ENCODE assay signal across 1 cellular context in genomic region chr13:25391932-25392331, GRCh38.
A peak's percentile ranks its signal among the peaks of the same experiment; 100 is the strongest.
TF ChIP-seq lines count a peak whose summit lies in the region.

No MANE protein-coding gene starts in this region.

TF ChIP-seq in K562, 482 proteins besides CTCF, POLR2A, EP300 and RAD21 (continues in another document):
- TF ChIP-seq NBN (IDR thresholded peaks at IDR 0.05; ENCODE audit: low read depth) (no peak), CBFA2T3 (IDR thresholded peaks at IDR 0.05) (peak; percentile 66), SAFB2 (IDR thresholded peaks at IDR 0.05; ENCODE audit: borderline replicate concordance, low read depth, low read length, severe bottlenecking) (no peak), NRF1 (conservative IDR thresholded peaks at IDR 0.05 in 1 of 2, IDR thresholded peaks at IDR 0.05 in 1 of 2) (0 out of 4 replicates have a peak, but pooled peaks of 1 of the 2 experiments have one; percentile 23), ZNF184 (CRISPR knock-in tag; IDR thresholded peaks at IDR 0.05) (no peak), FOXJ2 (tag; IDR thresholded peaks at IDR 0.05) (no peak), C11orf30 (IDR thresholded peaks at IDR 0.05; ENCODE audit: low read depth) (peak; percentile 39), HMGXB4 (CRISPR knock-in tag; IDR thresholded peaks at IDR 0.05) (no peak), USF2 (CRISPR knock-in tag; IDR thresholded peaks at IDR 0.05) (no peak), TBP (optimal IDR thresholded peaks at IDR 0.05; ENCODE audit: low read depth, low read length) (no peak), RCOR1 (IDR thresholded peaks at IDR 0.05; ENCODE audit: borderline replicate concordance in 1 of 2, low read depth in 2 of 2, low read length in 2 of 2) (peak in 1 of 2 experiments; percentile 40; a peak in 1 of 4 replicates), TRIM24 (IDR thresholded peaks at IDR 0.05) (peak in 1 of 2 experiments; percentile 38; a peak in 1 of 4 replicates), DPF2 (IDR thresholded peaks at IDR 0.05) (peak; percentile 50; the same call in 1 of the 2 replicates), ZNF140 (CRISPR knock-in tag; IDR thresholded peaks at IDR 0.05) (no peak), STAG1 (CRISPR knock-in tag; IDR thresholded peaks at IDR 0.05; ENCODE audit: borderline replicate concordance) (no peak), FOXJ3 (CRISPR knock-in tag; IDR thresholded peaks at IDR 0.05) (no peak), CGGBP1 (CRISPR knock-in tag; IDR thresholded peaks at IDR 0.05) (no peak), ATF3 (IDR thresholded peaks at IDR 0.05) (peak; percentile 78; the same call in 1 of the 2 replicates), ATF3 (CRISPR knock-in tag; conservative IDR thresholded peaks at IDR 0.05) (no peak), MEF2D (tag; conservative IDR thresholded peaks at IDR 0.05; ENCODE audit: low read depth) (no peak), CXXC5 (CRISPR knock-in tag; IDR thresholded peaks at IDR 0.05) (peak; percentile 36; the same call in 1 of the 2 replicates), ZNF354B (CRISPR knock-in tag; IDR thresholded peaks at IDR 0.05) (no peak), ZNF551 (CRISPR knock-in tag; IDR thresholded peaks at IDR 0.05) (no peak), ZNF316 (IDR thresholded peaks at IDR 0.05) (peak; percentile 48; the same call in 1 of the 2 replicates), TCF3 (CRISPR knock-in tag; IDR thresholded peaks at IDR 0.05) (peak; percentile 49), ARID1B (IDR thresholded peaks at IDR 0.05) (peak; percentile 57), ESRRB (CRISPR knock-in tag; IDR thresholded peaks at IDR 0.05; ENCODE audit: borderline replicate concordance) (no peak), FOXM1 (IDR thresholded peaks at IDR 0.05; ENCODE audit: low read depth) (no peak), FOXM1 (CRISPR knock-in tag; IDR thresholded peaks at IDR 0.05; ENCODE audit: low read depth) (no peak), L3MBTL2 (IDR thresholded peaks at IDR 0.05) (0 out of 2 replicates have a peak, but pooled peaks have one; percentile 47), ZBTB17 (CRISPR knock-in tag; IDR thresholded peaks at IDR 0.05) (no peak), JUN (IDR thresholded peaks at IDR 0.05; ENCODE audit: borderline replicate concordance, low read depth, low read length) (peak; percentile 42; the same call in 1 of the 2 replicates), JUN (CRISPR knock-in tag; IDR thresholded peaks at IDR 0.05; ENCODE audit: borderline replicate concordance) (no peak), ZNF586 (CRISPR knock-in tag; conservative IDR thresholded peaks at IDR 0.05) (no peak), HDAC1 (IDR thresholded peaks at IDR 0.05) (no peak), YBX1 (IDR thresholded peaks at IDR 0.05) (no peak), ZBTB7A (IDR thresholded peaks at IDR 0.05; ENCODE audit: borderline replicate concordance, control insufficient read depth, low read depth, low read length) (peak; percentile 22; the same call in 1 of the 2 replicates), SMARCA4 (IDR thresholded peaks at IDR 0.05) (peak; percentile 42; the same call in 1 of the 2 replicates), ATF7 (IDR thresholded peaks at IDR 0.05) (peak; percentile 54; the same call in 1 of the 2 replicates), NR2C2 (CRISPR knock-in tag; IDR thresholded peaks at IDR 0.05) (no peak), NR2C2 (tag; IDR thresholded peaks at IDR 0.05) (no peak), RAD51 (IDR thresholded peaks at IDR 0.05; ENCODE audit: borderline replicate concordance, low read depth) (peak; percentile 48; the same call in 1 of the 2 replicates), KHSRP (IDR thresholded peaks at IDR 0.05) (no peak), ZNF124 (CRISPR knock-in tag; IDR thresholded peaks at IDR 0.05) (no peak)
- TF ChIP-seq, protein P1, sequence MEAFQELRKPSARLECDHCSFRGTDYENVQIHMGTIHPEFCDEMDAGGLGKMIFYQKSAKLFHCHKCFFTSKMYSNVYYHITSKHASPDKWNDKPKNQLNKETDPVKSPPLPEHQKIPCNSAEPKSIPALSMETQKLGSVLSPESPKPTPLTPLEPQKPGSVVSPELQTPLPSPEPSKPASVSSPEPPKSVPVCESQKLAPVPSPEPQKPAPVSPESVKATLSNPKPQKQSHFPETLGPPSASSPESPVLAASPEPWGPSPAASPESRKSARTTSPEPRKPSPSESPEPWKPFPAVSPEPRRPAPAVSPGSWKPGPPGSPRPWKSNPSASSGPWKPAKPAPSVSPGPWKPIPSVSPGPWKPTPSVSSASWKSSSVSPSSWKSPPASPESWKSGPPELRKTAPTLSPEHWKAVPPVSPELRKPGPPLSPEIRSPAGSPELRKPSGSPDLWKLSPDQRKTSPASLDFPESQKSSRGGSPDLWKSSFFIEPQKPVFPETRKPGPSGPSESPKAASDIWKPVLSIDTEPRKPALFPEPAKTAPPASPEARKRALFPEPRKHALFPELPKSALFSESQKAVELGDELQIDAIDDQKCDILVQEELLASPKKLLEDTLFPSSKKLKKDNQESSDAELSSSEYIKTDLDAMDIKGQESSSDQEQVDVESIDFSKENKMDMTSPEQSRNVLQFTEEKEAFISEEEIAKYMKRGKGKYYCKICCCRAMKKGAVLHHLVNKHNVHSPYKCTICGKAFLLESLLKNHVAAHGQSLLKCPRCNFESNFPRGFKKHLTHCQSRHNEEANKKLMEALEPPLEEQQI (IDR thresholded peaks at IDR 0.05), result no peak
- TF ChIP-seq, protein P2, sequence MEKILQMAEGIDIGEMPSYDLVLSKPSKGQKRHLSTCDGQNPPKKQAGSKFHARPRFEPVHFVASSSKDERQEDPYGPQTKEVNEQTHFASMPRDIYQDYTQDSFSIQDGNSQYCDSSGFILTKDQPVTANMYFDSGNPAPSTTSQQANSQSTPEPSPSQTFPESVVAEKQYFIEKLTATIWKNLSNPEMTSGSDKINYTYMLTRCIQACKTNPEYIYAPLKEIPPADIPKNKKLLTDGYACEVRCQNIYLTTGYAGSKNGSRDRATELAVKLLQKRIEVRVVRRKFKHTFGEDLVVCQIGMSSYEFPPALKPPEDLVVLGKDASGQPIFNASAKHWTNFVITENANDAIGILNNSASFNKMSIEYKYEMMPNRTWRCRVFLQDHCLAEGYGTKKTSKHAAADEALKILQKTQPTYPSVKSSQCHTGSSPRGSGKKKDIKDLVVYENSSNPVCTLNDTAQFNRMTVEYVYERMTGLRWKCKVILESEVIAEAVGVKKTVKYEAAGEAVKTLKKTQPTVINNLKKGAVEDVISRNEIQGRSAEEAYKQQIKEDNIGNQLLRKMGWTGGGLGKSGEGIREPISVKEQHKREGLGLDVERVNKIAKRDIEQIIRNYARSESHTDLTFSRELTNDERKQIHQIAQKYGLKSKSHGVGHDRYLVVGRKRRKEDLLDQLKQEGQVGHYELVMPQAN (IDR thresholded peaks at IDR 0.05; ENCODE audit: borderline replicate concordance), result no peak
- TF ChIP-seq, protein P3, sequence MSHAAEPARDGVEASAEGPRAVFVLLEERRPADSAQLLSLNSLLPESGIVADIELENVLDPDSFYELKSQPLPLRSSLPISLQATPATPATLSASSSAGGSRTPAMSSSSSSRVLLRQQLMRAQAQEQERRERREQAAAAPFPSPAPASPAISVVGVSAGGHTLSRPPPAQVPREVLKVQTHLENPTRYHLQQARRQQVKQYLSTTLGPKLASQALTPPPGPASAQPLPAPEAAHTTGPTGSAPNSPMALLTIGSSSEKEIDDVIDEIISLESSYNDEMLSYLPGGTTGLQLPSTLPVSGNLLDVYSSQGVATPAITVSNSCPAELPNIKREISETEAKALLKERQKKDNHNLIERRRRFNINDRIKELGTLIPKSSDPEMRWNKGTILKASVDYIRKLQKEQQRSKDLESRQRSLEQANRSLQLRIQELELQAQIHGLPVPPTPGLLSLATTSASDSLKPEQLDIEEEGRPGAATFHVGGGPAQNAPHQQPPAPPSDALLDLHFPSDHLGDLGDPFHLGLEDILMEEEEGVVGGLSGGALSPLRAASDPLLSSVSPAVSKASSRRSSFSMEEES (CRISPR knock-in tag; IDR thresholded peaks at IDR 0.05), result peak; percentile 60
- TF ChIP-seq, protein P4, sequence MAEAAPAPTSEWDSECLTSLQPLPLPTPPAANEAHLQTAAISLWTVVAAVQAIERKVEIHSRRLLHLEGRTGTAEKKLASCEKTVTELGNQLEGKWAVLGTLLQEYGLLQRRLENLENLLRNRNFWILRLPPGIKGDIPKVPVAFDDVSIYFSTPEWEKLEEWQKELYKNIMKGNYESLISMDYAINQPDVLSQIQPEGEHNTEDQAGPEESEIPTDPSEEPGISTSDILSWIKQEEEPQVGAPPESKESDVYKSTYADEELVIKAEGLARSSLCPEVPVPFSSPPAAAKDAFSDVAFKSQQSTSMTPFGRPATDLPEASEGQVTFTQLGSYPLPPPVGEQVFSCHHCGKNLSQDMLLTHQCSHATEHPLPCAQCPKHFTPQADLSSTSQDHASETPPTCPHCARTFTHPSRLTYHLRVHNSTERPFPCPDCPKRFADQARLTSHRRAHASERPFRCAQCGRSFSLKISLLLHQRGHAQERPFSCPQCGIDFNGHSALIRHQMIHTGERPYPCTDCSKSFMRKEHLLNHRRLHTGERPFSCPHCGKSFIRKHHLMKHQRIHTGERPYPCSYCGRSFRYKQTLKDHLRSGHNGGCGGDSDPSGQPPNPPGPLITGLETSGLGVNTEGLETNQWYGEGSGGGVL (CRISPR knock-in tag; IDR thresholded peaks at IDR 0.05), result no peak
- TF ChIP-seq, protein P5, sequence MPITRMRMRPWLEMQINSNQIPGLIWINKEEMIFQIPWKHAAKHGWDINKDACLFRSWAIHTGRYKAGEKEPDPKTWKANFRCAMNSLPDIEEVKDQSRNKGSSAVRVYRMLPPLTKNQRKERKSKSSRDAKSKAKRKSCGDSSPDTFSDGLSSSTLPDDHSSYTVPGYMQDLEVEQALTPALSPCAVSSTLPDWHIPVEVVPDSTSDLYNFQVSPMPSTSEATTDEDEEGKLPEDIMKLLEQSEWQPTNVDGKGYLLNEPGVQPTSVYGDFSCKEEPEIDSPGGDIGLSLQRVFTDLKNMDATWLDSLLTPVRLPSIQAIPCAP (CRISPR knock-in tag; IDR thresholded peaks at IDR 0.05; ENCODE audit: borderline replicate concordance), result no peak
- TF ChIP-seq, protein P6, sequence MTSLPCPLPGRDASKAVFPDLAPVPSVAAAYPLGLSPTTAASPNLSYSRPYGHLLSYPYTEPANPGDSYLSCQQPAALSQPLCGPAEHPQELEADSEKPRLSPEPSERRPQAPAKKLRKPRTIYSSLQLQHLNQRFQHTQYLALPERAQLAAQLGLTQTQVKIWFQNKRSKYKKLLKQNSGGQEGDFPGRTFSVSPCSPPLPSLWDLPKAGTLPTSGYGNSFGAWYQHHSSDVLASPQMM (CRISPR knock-in tag; IDR thresholded peaks at IDR 0.05), result no peak
- TF ChIP-seq, protein P7, sequence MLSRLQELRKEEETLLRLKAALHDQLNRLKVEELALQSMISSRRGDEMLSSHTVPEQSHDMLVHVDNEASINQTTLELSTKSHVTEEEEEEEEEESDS (CRISPR knock-in tag; IDR thresholded peaks at IDR 0.05), result no peak
- TF ChIP-seq, protein P8, sequence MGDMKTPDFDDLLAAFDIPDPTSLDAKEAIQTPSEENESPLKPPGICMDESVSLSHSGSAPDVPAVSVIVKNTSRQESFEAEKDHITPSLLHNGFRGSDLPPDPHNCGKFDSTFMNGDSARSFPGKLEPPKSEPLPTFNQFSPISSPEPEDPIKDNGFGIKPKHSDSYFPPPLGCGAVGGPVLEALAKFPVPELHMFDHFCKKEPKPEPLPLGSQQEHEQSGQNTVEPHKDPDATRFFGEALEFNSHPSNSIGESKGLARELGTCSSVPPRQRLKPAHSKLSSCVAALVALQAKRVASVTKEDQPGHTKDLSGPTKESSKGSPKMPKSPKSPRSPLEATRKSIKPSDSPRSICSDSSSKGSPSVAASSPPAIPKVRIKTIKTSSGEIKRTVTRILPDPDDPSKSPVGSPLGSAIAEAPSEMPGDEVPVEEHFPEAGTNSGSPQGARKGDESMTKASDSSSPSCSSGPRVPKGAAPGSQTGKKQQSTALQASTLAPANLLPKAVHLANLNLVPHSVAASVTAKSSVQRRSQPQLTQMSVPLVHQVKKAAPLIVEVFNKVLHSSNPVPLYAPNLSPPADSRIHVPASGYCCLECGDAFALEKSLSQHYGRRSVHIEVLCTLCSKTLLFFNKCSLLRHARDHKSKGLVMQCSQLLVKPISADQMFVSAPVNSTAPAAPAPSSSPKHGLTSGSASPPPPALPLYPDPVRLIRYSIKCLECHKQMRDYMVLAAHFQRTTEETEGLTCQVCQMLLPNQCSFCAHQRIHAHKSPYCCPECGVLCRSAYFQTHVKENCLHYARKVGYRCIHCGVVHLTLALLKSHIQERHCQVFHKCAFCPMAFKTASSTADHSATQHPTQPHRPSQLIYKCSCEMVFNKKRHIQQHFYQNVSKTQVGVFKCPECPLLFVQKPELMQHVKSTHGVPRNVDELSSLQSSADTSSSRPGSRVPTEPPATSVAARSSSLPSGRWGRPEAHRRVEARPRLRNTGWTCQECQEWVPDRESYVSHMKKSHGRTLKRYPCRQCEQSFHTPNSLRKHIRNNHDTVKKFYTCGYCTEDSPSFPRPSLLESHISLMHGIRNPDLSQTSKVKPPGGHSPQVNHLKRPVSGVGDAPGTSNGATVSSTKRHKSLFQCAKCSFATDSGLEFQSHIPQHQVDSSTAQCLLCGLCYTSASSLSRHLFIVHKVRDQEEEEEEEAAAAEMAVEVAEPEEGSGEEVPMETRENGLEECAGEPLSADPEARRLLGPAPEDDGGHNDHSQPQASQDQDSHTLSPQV (IDR thresholded peaks at IDR 0.05), result peak; percentile 66; the same call in 1 of the 2 replicates
